Comparison of ENCODE assay signal across 1 cellular context in genomic region chr10:53071505-53072125, GRCh38.
TF ChIP-seq lines count a peak whose summit lies in the region.

No MANE protein-coding gene starts in this region.

TF ChIP-seq in HepG2, 621 proteins besides CTCF, POLR2A, EP300 and RAD21 (continued from another document):
- no peak for TF ChIP-seq HMGXB3 (CRISPR knock-in tag; IDR thresholded peaks at IDR 0.05; ENCODE audit: borderline replicate concordance)
- no peak for TF ChIP-seq SIN3B (IDR thresholded peaks at IDR 0.05; ENCODE audit: low read length)
